Comparison of ENCODE assay signal across 1 cellular context in the genomic region with DNA sequence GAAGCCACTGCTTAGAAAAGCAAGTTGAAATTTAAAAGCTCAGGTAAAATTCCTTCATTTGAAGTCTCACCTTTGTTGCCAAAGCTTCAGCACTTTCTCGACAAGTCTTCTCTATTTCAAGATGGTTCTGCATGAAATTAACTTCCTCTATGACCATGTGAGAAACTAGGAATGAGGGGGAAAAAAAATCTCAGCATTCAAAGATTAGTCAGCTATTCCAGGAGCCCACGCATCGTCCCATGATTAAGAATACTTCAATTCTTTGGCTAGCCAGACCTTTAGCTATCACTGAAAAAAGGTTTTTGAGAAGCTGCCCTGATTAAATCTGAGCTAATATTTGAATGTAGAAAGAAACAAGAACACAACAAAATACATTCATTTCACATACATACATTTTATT.
TF ChIP-seq lines count a peak whose summit lies in the region.

No MANE protein-coding gene starts in this region.

TF ChIP-seq in WTC11, 78 proteins besides CTCF, POLR2A, EP300 and RAD21:
- TF ChIP-seq, protein P1, sequence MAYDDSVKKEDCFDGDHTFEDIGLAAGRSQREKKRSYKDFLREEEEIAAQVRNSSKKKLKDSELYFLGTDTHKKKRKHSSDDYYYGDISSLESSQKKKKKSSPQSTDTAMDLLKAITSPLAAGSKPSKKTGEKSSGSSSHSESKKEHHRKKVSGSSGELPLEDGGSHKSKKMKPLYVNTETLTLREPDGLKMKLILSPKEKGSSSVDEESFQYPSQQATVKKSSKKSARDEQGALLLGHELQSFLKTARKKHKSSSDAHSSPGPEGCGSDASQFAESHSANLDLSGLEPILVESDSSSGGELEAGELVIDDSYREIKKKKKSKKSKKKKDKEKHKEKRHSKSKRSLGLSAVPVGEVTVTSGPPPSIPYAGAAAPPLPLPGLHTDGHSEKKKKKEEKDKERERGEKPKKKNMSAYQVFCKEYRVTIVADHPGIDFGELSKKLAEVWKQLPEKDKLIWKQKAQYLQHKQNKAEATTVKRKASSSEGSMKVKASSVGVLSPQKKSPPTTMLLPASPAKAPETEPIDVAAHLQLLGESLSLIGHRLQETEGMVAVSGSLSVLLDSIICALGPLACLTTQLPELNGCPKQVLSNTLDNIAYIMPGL (CRISPR knock-in tag; IDR thresholded peaks at IDR 0.05), result no peak
- TF ChIP-seq NFE2L1 (CRISPR knock-in tag; IDR thresholded peaks at IDR 0.05) (no peak), SP1 (CRISPR knock-in tag; conservative IDR thresholded peaks at IDR 0.05) (no peak), ZNF121 (CRISPR knock-in tag; IDR thresholded peaks at IDR 0.05) (no peak), CREB1 (CRISPR knock-in tag; IDR thresholded peaks at IDR 0.05) (no peak), ZNF671 (CRISPR knock-in tag; IDR thresholded peaks at IDR 0.05) (no peak), ZNF416 (CRISPR knock-in tag; IDR thresholded peaks at IDR 0.05) (no peak), EMX1 (CRISPR knock-in tag; IDR thresholded peaks at IDR 0.05) (no peak), ZNF317 (CRISPR knock-in tag; IDR thresholded peaks at IDR 0.05; ENCODE audit: borderline replicate concordance, low read depth) (no peak), ZNF263 (CRISPR knock-in tag; IDR thresholded peaks at IDR 0.05; ENCODE audit: low read depth) (no peak), ESRRA (CRISPR knock-in tag; IDR thresholded peaks at IDR 0.05; ENCODE audit: borderline replicate concordance) (no peak)
- TF ChIP-seq, protein P2, sequence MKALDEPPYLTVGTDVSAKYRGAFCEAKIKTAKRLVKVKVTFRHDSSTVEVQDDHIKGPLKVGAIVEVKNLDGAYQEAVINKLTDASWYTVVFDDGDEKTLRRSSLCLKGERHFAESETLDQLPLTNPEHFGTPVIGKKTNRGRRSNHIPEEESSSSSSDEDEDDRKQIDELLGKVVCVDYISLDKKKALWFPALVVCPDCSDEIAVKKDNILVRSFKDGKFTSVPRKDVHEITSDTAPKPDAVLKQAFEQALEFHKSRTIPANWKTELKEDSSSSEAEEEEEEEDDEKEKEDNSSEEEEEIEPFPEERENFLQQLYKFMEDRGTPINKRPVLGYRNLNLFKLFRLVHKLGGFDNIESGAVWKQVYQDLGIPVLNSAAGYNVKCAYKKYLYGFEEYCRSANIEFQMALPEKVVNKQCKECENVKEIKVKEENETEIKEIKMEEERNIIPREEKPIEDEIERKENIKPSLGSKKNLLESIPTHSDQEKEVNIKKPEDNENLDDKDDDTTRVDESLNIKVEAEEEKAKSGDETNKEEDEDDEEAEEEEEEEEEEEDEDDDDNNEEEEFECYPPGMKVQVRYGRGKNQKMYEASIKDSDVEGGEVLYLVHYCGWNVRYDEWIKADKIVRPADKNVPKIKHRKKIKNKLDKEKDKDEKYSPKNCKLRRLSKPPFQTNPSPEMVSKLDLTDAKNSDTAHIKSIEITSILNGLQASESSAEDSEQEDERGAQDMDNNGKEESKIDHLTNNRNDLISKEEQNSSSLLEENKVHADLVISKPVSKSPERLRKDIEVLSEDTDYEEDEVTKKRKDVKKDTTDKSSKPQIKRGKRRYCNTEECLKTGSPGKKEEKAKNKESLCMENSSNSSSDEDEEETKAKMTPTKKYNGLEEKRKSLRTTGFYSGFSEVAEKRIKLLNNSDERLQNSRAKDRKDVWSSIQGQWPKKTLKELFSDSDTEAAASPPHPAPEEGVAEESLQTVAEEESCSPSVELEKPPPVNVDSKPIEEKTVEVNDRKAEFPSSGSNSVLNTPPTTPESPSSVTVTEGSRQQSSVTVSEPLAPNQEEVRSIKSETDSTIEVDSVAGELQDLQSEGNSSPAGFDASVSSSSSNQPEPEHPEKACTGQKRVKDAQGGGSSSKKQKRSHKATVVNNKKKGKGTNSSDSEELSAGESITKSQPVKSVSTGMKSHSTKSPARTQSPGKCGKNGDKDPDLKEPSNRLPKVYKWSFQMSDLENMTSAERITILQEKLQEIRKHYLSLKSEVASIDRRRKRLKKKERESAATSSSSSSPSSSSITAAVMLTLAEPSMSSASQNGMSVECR (CRISPR knock-in tag; IDR thresholded peaks at IDR 0.05; ENCODE audit: borderline replicate concordance), result no peak
- TF ChIP-seq, protein P3, sequence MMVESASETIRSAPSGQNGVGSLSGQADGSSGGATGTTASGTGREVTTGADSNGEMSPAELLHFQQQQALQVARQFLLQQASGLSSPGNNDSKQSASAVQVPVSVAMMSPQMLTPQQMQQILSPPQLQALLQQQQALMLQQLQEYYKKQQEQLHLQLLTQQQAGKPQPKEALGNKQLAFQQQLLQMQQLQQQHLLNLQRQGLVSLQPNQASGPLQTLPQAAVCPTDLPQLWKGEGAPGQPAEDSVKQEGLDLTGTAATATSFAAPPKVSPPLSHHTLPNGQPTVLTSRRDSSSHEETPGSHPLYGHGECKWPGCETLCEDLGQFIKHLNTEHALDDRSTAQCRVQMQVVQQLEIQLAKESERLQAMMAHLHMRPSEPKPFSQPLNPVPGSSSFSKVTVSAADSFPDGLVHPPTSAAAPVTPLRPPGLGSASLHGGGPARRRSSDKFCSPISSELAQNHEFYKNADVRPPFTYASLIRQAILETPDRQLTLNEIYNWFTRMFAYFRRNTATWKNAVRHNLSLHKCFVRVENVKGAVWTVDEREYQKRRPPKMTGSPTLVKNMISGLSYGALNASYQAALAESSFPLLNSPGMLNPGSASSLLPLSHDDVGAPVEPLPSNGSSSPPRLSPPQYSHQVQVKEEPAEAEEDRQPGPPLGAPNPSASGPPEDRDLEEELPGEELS (CRISPR knock-in tag; IDR thresholded peaks at IDR 0.05), result no peak
- TF ChIP-seq, protein P4, sequence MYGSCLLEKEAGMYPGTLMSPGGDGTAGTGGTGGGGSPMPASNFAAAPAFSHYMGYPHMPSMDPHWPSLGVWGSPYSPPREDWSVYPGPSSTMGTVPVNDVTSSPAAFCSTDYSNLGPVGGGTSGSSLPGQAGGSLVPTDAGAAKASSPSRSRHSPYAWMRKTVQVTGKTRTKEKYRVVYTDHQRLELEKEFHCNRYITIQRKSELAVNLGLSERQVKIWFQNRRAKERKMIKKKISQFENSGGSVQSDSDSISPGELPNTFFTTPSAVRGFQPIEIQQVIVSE (CRISPR knock-in tag; IDR thresholded peaks at IDR 0.05; ENCODE audit: borderline replicate concordance), result no peak
